ENCODE assay signal across 29 cellular contexts in the genomic region with DNA sequence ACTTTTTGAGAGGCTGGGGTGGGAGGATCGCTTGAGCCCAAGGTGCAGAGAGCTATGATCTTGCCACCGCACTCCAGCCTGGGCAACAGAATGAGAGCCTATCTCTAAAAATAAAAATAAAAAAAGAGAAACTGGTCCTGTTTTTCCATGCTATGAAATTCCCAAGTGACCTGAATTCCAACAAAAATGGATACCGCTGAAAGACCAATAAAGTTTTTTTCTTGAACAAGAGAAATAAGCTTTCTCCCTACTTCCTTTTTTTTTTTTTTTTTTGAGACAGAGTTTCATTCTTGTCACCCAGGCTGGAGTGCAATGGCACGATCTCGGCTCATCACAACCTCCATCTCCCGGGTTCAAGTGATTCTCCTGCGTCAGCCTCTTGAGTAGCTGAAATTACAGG.
"Had no signal": no experiment of that assay in that cellular context is flagged by ENCODE, and none has a peak within 500 bp of the region (broad histone marks: within the 10 kb centered on the region; RNA-seq: fewer than 3 reads in every experiment).

No MANE protein-coding gene starts in this region.

- H3K27ac Mint-ChIP-seq: dendritic cell treated with granulocyte-macrophage colony-stimulating factor and Interleukin-4, amounts not matched to agents 40 ng/mL and 50 ng/mL, for 4 days; effector memory CD8-positive, alpha-beta T cell; endodermal cell had no signal

- H3K9me3 ChIP-seq: colonic mucosa, esophagus muscularis mucosa, esophagus squamous epithelium, gastrocnemius medialis, gastroesophageal sphincter, heart left ventricle, heart right ventricle had no signal

- H3K4me3 ChIP-seq: colonic mucosa, coronary artery, dorsolateral prefrontal cortex, esophagus muscularis mucosa, esophagus squamous epithelium, gastrocnemius medialis, gastroesophageal sphincter, heart left ventricle, heart right ventricle, hepatocyte had no signal

- H3K4me2 ChIP-seq: hepatocyte had no signal

- H2AFZ ChIP-seq: hepatocyte had no signal

- H3K4me3 Mint-ChIP-seq: dendritic cell treated with granulocyte-macrophage colony-stimulating factor and Interleukin-4, amounts not matched to agents 40 ng/mL and 50 ng/mL, for 4 days; effector memory CD8-positive, alpha-beta T cell; endodermal cell had no signal

- ATAC-seq: effector memory CD8-positive, alpha-beta T cell; esophagus mucosa; foreskin keratinocyte; gastrocnemius medialis; gastroesophageal sphincter; heart left ventricle; heart right ventricle had no signal

- H3K27me3 ChIP-seq: colonic mucosa, dorsolateral prefrontal cortex, esophagus squamous epithelium, foreskin keratinocyte, gastrocnemius medialis, gastroesophageal sphincter, hepatocyte had no signal

- H3K27ac ChIP-seq: colonic mucosa, coronary artery, dorsolateral prefrontal cortex, epithelial cell of prostate, esophagus muscularis mucosa, esophagus squamous epithelium, foreskin keratinocyte, gastrocnemius medialis, gastroesophageal sphincter, heart left ventricle, heart right ventricle, hepatocyte had no signal

- H3K36me3 ChIP-seq: colonic mucosa, esophagus muscularis mucosa, esophagus squamous epithelium, gastrocnemius medialis, gastroesophageal sphincter, heart left ventricle, heart right ventricle had no signal

- DNase-seq: colonic mucosa; cortex of kidney; dermis blood vessel endothelial cell; dorsolateral prefrontal cortex; effector CD4-positive, alpha-beta T cell; effector CD8-positive, alpha-beta T cell; effector memory CD4-positive, alpha-beta T cell; effector memory CD8-positive, alpha-beta T cell; endodermal cell; erythroblast; esophagus squamous epithelium; foreskin fibroblast; foreskin keratinocyte; foreskin melanocyte; gastrocnemius medialis; head of caudate nucleus; heart left ventricle; heart right ventricle had no signal

- H3K27me3 Mint-ChIP-seq: dendritic cell treated with granulocyte-macrophage colony-stimulating factor and Interleukin-4, amounts not matched to agents 40 ng/mL and 50 ng/mL, for 4 days had no signal

- H3K79me2 ChIP-seq: hepatocyte had no signal

- H3K4me1 ChIP-seq: colonic mucosa, esophagus muscularis mucosa, esophagus squamous epithelium, foreskin keratinocyte, gastrocnemius medialis, gastroesophageal sphincter, heart left ventricle, heart right ventricle had no signal

- FAIRE-seq: colon, endometrium, endothelial cell of umbilical vein, frontal cortex had no signal

- H3K9me3 Mint-ChIP-seq: dendritic cell treated with granulocyte-macrophage colony-stimulating factor and Interleukin-4, amounts not matched to agents 40 ng/mL and 50 ng/mL, for 4 days; effector memory CD8-positive, alpha-beta T cell; endodermal cell had no signal
